ENCODE assay signal across 1 cellular context in the genomic region with DNA sequence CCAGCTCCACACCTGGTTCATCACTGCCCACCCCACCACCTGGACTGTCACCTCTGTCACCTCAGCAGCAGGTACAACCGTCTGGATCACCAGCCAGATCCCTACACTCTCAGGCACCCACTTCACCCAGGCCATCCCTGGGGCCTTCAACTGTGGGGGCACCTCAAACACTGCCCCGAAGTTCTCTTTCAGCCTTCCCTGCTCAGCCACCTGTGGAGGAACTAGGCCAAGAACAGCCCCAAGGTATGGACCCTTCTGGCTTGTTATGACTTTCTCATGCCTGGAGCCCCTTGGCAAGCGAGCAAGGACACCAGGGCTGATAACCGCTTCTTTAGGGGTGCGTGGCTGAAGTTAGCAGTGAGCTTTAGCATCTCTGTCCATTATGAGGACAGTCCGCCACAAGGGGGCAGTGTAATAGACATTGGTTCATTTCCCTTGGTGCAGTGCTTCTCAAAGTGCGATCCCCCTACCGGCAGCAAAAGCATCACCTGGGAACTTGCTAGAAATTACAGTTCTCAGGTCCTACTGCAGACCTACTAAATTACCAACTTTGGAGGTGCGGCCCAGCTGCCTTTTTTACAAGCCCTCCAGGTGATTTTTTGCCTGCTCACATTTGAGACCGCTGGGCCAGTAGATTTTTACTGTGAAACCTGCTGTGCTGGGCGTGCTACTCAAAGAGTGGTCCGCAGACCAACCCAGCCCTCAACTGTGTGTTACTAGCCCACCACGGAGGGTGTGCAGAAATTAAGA.
TF ChIP-seq lines count a peak whose summit lies in the region.

No MANE protein-coding gene starts in this region.

TF ChIP-seq in HepG2, 621 proteins besides CTCF, POLR2A, EP300 and RAD21 (continued from another document and continues in another):
- TF ChIP-seq, protein P1, sequence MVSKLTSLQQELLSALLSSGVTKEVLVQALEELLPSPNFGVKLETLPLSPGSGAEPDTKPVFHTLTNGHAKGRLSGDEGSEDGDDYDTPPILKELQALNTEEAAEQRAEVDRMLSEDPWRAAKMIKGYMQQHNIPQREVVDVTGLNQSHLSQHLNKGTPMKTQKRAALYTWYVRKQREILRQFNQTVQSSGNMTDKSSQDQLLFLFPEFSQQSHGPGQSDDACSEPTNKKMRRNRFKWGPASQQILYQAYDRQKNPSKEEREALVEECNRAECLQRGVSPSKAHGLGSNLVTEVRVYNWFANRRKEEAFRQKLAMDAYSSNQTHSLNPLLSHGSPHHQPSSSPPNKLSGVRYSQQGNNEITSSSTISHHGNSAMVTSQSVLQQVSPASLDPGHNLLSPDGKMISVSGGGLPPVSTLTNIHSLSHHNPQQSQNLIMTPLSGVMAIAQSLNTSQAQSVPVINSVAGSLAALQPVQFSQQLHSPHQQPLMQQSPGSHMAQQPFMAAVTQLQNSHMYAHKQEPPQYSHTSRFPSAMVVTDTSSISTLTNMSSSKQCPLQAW (CRISPR knock-in tag; IDR thresholded peaks at IDR 0.05) = 0 out of 2 replicates have a peak, but pooled peaks have one; percentile 27
- TF ChIP-seq NKX3-1 (CRISPR knock-in tag; IDR thresholded peaks at IDR 0.05) = no peak
- TF ChIP-seq, protein P2, sequence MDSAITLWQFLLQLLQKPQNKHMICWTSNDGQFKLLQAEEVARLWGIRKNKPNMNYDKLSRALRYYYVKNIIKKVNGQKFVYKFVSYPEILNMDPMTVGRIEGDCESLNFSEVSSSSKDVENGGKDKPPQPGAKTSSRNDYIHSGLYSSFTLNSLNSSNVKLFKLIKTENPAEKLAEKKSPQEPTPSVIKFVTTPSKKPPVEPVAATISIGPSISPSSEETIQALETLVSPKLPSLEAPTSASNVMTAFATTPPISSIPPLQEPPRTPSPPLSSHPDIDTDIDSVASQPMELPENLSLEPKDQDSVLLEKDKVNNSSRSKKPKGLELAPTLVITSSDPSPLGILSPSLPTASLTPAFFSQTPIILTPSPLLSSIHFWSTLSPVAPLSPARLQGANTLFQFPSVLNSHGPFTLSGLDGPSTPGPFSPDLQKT (CRISPR knock-in tag; IDR thresholded peaks at IDR 0.05; ENCODE audit: borderline replicate concordance) = no peak
- peak; percentile 24 for TF ChIP-seq YY1 (IDR thresholded peaks at IDR 0.05; ENCODE audit: insufficient read depth, insufficient replicate concordance, low read depth, low read length)
- TF ChIP-seq SAFB2 (CRISPR knock-in tag; IDR thresholded peaks at IDR 0.05; ENCODE audit: borderline replicate concordance, low read depth) = no peak
- TF ChIP-seq ISL2 (CRISPR knock-in tag; IDR thresholded peaks at IDR 0.05) = no peak
- no peak for TF ChIP-seq MAFK (conservative IDR thresholded peaks at IDR 0.05 in 1 of 2, IDR thresholded peaks at IDR 0.05 in 1 of 2; ENCODE audit: low read length in 2 of 2)
- TF ChIP-seq MXD4 (CRISPR knock-in tag; IDR thresholded peaks at IDR 0.05) = no peak
- no peak for TF ChIP-seq HNRNPUL1 (IDR thresholded peaks at IDR 0.05; ENCODE audit: low read depth, low read length)
- TF ChIP-seq RFX5 (IDR thresholded peaks at IDR 0.05; ENCODE audit: low read depth, low read length) = no peak
- peak; percentile 50; the same call in 1 of the 2 replicates for TF ChIP-seq YEATS2 (CRISPR knock-in tag; IDR thresholded peaks at IDR 0.05; ENCODE audit: borderline replicate concordance)
- TF ChIP-seq THAP11 (CRISPR knock-in tag; IDR thresholded peaks at IDR 0.05) = peak; percentile 52
- no peak; the same call in 1 of the 2 replicates for TF ChIP-seq ELF1 (CRISPR knock-in tag; IDR thresholded peaks at IDR 0.05)
- TF ChIP-seq PHF5A (CRISPR knock-in tag; IDR thresholded peaks at IDR 0.05; ENCODE audit: low read depth, unreplicated experiment) = no peak
- TF ChIP-seq ZNF761 (CRISPR knock-in tag; conservative IDR thresholded peaks at IDR 0.05) = no peak
- TF ChIP-seq ZFP90 (CRISPR knock-in tag; IDR thresholded peaks at IDR 0.05; ENCODE audit: borderline replicate concordance) = no peak
- TF ChIP-seq CHCHD3 (CRISPR knock-in tag; IDR thresholded peaks at IDR 0.05) = no peak
- TF ChIP-seq, protein P3, sequence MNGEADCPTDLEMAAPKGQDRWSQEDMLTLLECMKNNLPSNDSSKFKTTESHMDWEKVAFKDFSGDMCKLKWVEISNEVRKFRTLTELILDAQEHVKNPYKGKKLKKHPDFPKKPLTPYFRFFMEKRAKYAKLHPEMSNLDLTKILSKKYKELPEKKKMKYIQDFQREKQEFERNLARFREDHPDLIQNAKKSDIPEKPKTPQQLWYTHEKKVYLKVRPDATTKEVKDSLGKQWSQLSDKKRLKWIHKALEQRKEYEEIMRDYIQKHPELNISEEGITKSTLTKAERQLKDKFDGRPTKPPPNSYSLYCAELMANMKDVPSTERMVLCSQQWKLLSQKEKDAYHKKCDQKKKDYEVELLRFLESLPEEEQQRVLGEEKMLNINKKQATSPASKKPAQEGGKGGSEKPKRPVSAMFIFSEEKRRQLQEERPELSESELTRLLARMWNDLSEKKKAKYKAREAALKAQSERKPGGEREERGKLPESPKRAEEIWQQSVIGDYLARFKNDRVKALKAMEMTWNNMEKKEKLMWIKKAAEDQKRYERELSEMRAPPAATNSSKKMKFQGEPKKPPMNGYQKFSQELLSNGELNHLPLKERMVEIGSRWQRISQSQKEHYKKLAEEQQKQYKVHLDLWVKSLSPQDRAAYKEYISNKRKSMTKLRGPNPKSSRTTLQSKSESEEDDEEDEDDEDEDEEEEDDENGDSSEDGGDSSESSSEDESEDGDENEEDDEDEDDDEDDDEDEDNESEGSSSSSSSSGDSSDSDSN (CRISPR knock-in tag; IDR thresholded peaks at IDR 0.05) = no peak
- TF ChIP-seq ZNF441 (CRISPR knock-in tag; IDR thresholded peaks at IDR 0.05; ENCODE audit: borderline replicate concordance) = no peak
- no peak for TF ChIP-seq ZNF24 (IDR thresholded peaks at IDR 0.05)
- TF ChIP-seq ZNF782 (CRISPR knock-in tag; IDR thresholded peaks at IDR 0.05; ENCODE audit: borderline replicate concordance) = no peak
- TF ChIP-seq ZNF607 (CRISPR knock-in tag; IDR thresholded peaks at IDR 0.05; ENCODE audit: borderline replicate concordance) = no peak
- TF ChIP-seq ZNF563 (CRISPR knock-in tag; IDR thresholded peaks at IDR 0.05) = no peak
- TF ChIP-seq, protein P4, sequence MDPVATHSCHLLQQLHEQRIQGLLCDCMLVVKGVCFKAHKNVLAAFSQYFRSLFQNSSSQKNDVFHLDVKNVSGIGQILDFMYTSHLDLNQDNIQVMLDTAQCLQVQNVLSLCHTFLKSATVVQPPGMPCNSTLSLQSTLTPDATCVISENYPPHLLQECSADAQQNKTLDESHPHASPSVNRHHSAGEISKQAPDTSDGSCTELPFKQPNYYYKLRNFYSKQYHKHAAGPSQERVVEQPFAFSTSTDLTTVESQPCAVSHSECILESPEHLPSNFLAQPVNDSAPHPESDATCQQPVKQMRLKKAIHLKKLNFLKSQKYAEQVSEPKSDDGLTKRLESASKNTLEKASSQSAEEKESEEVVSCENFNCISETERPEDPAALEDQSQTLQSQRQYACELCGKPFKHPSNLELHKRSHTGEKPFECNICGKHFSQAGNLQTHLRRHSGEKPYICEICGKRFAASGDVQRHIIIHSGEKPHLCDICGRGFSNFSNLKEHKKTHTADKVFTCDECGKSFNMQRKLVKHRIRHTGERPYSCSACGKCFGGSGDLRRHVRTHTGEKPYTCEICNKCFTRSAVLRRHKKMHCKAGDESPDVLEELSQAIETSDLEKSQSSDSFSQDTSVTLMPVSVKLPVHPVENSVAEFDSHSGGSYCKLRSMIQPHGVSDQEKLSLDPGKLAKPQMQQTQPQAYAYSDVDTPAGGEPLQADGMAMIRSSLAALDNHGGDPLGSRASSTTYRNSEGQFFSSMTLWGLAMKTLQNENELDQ (CRISPR knock-in tag; IDR thresholded peaks at IDR 0.05; ENCODE audit: borderline replicate concordance) = no peak
- no peak for TF ChIP-seq PTBP1 (IDR thresholded peaks at IDR 0.05; ENCODE audit: low read depth, low read length, poor library complexity, severe bottlenecking)
- no peak for TF ChIP-seq ZNF138 (CRISPR knock-in tag; IDR thresholded peaks at IDR 0.05; ENCODE audit: low read depth)
- TF ChIP-seq, protein P5, sequence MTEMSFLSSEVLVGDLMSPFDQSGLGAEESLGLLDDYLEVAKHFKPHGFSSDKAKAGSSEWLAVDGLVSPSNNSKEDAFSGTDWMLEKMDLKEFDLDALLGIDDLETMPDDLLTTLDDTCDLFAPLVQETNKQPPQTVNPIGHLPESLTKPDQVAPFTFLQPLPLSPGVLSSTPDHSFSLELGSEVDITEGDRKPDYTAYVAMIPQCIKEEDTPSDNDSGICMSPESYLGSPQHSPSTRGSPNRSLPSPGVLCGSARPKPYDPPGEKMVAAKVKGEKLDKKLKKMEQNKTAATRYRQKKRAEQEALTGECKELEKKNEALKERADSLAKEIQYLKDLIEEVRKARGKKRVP (CRISPR knock-in tag; IDR thresholded peaks at IDR 0.05) = no peak
- TF ChIP-seq U2AF2 (IDR thresholded peaks at IDR 0.05; ENCODE audit: low read depth, low read length) = no peak
- no peak for TF ChIP-seq ZNF841 (CRISPR knock-in tag; IDR thresholded peaks at IDR 0.05; ENCODE audit: borderline replicate concordance)
- no peak for TF ChIP-seq AGO2 (optimal IDR thresholded peaks at IDR 0.05; ENCODE audit: low read depth, low read length)
- TF ChIP-seq, protein P6, sequence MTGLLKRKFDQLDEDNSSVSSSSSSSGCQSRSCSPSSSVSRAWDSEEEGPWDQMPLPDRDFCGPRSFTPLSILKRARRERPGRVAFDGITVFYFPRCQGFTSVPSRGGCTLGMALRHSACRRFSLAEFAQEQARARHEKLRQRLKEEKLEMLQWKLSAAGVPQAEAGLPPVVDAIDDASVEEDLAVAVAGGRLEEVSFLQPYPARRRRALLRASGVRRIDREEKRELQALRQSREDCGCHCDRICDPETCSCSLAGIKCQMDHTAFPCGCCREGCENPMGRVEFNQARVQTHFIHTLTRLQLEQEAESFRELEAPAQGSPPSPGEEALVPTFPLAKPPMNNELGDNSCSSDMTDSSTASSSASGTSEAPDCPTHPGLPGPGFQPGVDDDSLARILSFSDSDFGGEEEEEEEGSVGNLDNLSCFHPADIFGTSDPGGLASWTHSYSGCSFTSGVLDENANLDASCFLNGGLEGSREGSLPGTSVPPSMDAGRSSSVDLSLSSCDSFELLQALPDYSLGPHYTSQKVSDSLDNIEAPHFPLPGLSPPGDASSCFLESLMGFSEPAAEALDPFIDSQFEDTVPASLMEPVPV (CRISPR knock-in tag; IDR thresholded peaks at IDR 0.05) = no peak
- TF ChIP-seq RFXAP (CRISPR knock-in tag; IDR thresholded peaks at IDR 0.05; ENCODE audit: borderline replicate concordance) = no peak
- TF ChIP-seq ZNF605 (CRISPR knock-in tag; IDR thresholded peaks at IDR 0.05) = no peak
- TF ChIP-seq SOX6 (IDR thresholded peaks at IDR 0.05) = no peak
- no peak for TF ChIP-seq SOX6 (CRISPR knock-in tag; IDR thresholded peaks at IDR 0.05)
- no peak for TF ChIP-seq ZNF572 (CRISPR knock-in tag; IDR thresholded peaks at IDR 0.05)
- TF ChIP-seq, protein P7, sequence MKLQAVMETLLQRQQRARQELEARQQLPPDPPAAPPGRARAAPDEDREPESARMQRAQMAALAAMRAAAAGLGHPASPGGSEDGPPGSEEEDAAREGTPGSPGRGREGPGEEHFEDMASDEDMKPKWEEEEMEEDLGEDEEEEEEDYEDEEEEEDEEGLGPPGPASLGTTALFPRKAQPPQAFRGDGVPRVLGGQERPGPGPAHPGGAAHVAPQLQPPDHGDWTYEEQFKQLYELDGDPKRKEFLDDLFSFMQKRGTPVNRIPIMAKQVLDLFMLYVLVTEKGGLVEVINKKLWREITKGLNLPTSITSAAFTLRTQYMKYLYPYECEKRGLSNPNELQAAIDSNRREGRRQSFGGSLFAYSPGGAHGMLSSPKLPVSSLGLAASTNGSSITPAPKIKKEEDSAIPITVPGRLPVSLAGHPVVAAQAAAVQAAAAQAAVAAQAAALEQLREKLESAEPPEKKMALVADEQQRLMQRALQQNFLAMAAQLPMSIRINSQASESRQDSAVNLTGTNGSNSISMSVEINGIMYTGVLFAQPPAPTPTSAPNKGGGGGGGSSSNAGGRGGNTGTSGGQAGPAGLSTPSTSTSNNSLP (IDR thresholded peaks at IDR 0.05; ENCODE audit: low read depth, low read length) = peak; percentile 39; the same call in 1 of the 2 replicates
- no peak for TF ChIP-seq CENPX (CRISPR knock-in tag; IDR thresholded peaks at IDR 0.05)
- TF ChIP-seq ZNF7 (CRISPR knock-in tag; IDR thresholded peaks at IDR 0.05) = no peak
- TF ChIP-seq, protein P8, sequence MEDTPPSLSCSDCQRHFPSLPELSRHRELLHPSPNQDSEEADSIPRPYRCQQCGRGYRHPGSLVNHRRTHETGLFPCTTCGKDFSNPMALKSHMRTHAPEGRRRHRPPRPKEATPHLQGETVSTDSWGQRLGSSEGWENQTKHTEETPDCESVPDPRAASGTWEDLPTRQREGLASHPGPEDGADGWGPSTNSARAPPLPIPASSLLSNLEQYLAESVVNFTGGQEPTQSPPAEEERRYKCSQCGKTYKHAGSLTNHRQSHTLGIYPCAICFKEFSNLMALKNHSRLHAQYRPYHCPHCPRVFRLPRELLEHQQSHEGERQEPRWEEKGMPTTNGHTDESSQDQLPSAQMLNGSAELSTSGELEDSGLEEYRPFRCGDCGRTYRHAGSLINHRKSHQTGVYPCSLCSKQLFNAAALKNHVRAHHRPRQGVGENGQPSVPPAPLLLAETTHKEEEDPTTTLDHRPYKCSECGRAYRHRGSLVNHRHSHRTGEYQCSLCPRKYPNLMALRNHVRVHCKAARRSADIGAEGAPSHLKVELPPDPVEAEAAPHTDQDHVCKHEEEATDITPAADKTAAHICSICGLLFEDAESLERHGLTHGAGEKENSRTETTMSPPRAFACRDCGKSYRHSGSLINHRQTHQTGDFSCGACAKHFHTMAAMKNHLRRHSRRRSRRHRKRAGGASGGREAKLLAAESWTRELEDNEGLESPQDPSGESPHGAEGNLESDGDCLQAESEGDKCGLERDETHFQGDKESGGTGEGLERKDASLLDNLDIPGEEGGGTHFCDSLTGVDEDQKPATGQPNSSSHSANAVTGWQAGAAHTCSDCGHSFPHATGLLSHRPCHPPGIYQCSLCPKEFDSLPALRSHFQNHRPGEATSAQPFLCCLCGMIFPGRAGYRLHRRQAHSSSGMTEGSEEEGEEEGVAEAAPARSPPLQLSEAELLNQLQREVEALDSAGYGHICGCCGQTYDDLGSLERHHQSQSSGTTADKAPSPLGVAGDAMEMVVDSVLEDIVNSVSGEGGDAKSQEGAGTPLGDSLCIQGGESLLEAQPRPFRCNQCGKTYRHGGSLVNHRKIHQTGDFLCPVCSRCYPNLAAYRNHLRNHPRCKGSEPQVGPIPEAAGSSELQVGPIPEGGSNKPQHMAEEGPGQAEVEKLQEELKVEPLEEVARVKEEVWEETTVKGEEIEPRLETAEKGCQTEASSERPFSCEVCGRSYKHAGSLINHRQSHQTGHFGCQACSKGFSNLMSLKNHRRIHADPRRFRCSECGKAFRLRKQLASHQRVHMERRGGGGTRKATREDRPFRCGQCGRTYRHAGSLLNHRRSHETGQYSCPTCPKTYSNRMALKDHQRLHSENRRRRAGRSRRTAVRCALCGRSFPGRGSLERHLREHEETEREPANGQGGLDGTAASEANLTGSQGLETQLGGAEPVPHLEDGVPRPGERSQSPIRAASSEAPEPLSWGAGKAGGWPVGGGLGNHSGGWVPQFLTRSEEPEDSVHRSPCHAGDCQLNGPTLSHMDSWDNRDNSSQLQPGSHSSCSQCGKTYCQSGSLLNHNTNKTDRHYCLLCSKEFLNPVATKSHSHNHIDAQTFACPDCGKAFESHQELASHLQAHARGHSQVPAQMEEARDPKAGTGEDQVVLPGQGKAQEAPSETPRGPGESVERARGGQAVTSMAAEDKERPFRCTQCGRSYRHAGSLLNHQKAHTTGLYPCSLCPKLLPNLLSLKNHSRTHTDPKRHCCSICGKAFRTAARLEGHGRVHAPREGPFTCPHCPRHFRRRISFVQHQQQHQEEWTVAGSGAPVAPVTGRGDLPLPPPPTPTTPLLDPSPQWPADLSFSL (CRISPR knock-in tag; IDR thresholded peaks at IDR 0.05) = no peak
